Comparison of ENCODE assay signal across 8 cellular contexts in genomic region chr9:127943746-127944145, GRCh38.
DNase-seq lines count a peak whose midpoint lies in the region; ATAC-seq, FAIRE-seq and TF ChIP-seq lines count a peak whose summit lies in the region.

No MANE protein-coding gene starts in this region.

- TF ChIP-seq CTCF in D721Med (IDR thresholded peaks at IDR 0.05; ENCODE audit: insufficient read depth, missing control alignments): peak; percentile 71

- ATAC-seq in HG02610 (IDR thresholded peaks at IDR 0.05; ENCODE audit: unreplicated experiment) (peak; percentile 59), GM19452 (IDR thresholded peaks at IDR 0.05; ENCODE audit: unreplicated experiment) (no peak)

- FAIRE-seq in D721Med (lab: Jason Lieb, UNC): no peak

- DNase-seq in D721Med (ENCODE audit: insufficient read length, low spot score) (peak; percentile 88), NCI-H2196 treated with DMSO at 0.1 percent for 48 hours (lab: John Stamatoyannopoulos, UW; ENCODE audit: unreplicated experiment) (peak; percentile 64), kidney tubule cell (ENCODE audit: low spot score) (peak; percentile 69)
- peak; percentile 78 for DNase-seq in activated CD4-positive, CD25-positive, alpha-beta regulatory T cell treated with anti-CD3 and anti-CD28 coated beads, Interleukin-2, amount 50 U/mL, for 72 hours
- peak; percentile 70 for DNase-seq in central memory CD4-positive, alpha-beta T cell
- peak; percentile 76 to 77 for DNase-seq in stimulated activated CD4-positive, alpha-beta T cell treated with anti-CD3 and anti-CD28 coated beads, Interleukin-4, amount 100 ng/mL, for 4 hours
